Comparison of ENCODE assay signal across 17 cellular contexts in genomic region chr1:114320586-114320985, GRCh38.
DNase-seq lines count a peak whose midpoint lies in the region; ATAC-seq, FAIRE-seq and TF ChIP-seq lines count a peak whose summit lies in the region.
"Had no signal": no experiment of that assay in that cellular context is flagged by ENCODE, and none has a peak within 500 bp of the region (broad histone marks: within the 10 kb centered on the region; RNA-seq: fewer than 3 reads in every experiment).

No MANE protein-coding gene starts in this region.

- H3K27ac ChIP-seq in breast epithelium (no peak overlapping the region), upper lobe of right lung (no peak overlapping the region)
- H3K27ac ChIP-seq: neutrophil, SK-N-MC had no signal

- H3K27ac Mint-ChIP-seq in MCF 10A (ENCODE audit: low read depth, unreplicated experiment) (no peak overlapping the region), type B pancreatic cell (no peak overlapping the region)

- CTCF ChIA-PET in MCF 10A (lab: Yijun Ruan, JAX) = no interaction called here

- no peaks in the 10 kb centered on the region for H3K4me1 ChIP-seq in breast epithelium
- H3K4me1 ChIP-seq in adipocyte (ENCODE audit: control insufficient read depth, insufficient read depth, low read length) = peaks cover 29% of the 10 kb centered on the region
- H3K4me1 ChIP-seq in upper lobe of right lung = no peaks in the 10 kb centered on the region

- no peaks in the 10 kb centered on the region for H3K36me3 Mint-ChIP-seq in MCF 10A (ENCODE audit: insufficient read depth, unreplicated experiment)
- H3K36me3 Mint-ChIP-seq in type B pancreatic cell = no peaks in the 10 kb centered on the region

- H3K9me3 ChIP-seq in breast epithelium (no peaks in the 10 kb centered on the region), adipocyte (ENCODE audit: control insufficient read depth, low read length) (no peaks in the 10 kb centered on the region), upper lobe of right lung (no peaks in the 10 kb centered on the region)
- H3K9me3 ChIP-seq: neutrophil had no signal

- intact Hi-C loops in MCF 10A (cut with micrococcal nuclease) (no loop called here), breast epithelium (cut with DNase I; ENCODE audit: low total_unique reads) (no loop called here), upper lobe of right lung (cut with DNase I) (no loop called here)

- POLR2A ChIA-PET in MCF 10A (lab: Yijun Ruan, JAX) = no interaction called here

- H3K36me3 ChIP-seq in breast epithelium = no peaks in the 10 kb centered on the region
- no peaks in the 10 kb centered on the region for H3K36me3 ChIP-seq in adipocyte (ENCODE audit: control insufficient read depth, insufficient read depth, low read length, severe bottlenecking)
- H3K36me3 ChIP-seq in upper lobe of right lung = no peaks in the 10 kb centered on the region
- H3K36me3 ChIP-seq: neutrophil had no signal

- DNase-seq in MCF 10A (ENCODE audit: unreplicated experiment) (peak; percentile 7), breast epithelium (ENCODE audit: low spot score in 2 of 2) (no peak), adipocyte (ENCODE audit: low read depth) (peak; percentile 54), fibroblast of the conjunctiva (ENCODE audit: low read depth) (peak; percentile 12), urothelium cell line (ENCODE audit: low spot score) (peak; percentile 71), upper lobe of right lung (no peak), type B pancreatic cell (ENCODE audit: extremely low spot score, unreplicated experiment) (no peak), NCI-H82 treated with DMSO at 0.1 percent for 48 hours (lab: John Stamatoyannopoulos, UW; ENCODE audit: unreplicated experiment) (no peak)
- DNase-seq: 8988T; activated CD8-positive, alpha-beta memory T cell treated with anti-CD3 and anti-CD28 coated beads for 24 hours; mesendoderm; MM.1S; NK-92 treated with Interleukin-12 subunit alpha and Interleukin-12 subunit beta, amount 100 ng/mL, for 24 hours had no signal

- peaks cover 5% of the 10 kb centered on the region for H3K4me1 Mint-ChIP-seq in MCF 10A (ENCODE audit: insufficient read depth, unreplicated experiment)
- no peaks in the 10 kb centered on the region for H3K4me1 Mint-ChIP-seq in type B pancreatic cell (ENCODE audit: unreplicated experiment)

- H3K27me3 Mint-ChIP-seq in MCF 10A (ENCODE audit: insufficient read depth, unreplicated experiment) (no peaks in the 10 kb centered on the region), type B pancreatic cell (no peaks in the 10 kb centered on the region)

- TF ChIP-seq POLR2A in breast epithelium (IDR thresholded peaks at IDR 0.05) = no peak

- no peak for FAIRE-seq in urothelium cell line (lab: Jason Lieb, UNC)

- no peak overlapping the region for H3K9ac ChIP-seq in adipocyte (ENCODE audit: low read length)

- no TSS peak for BruUV-seq in MCF 10A (replicated peaks; lab: Mats Ljungman, UMichigan)

- H3K4me3 ChIP-seq in breast epithelium = no peak overlapping the region
- H3K4me3 ChIP-seq in adipocyte (ENCODE audit: low read length) = no peak overlapping the region
- no peak overlapping the region for H3K4me3 ChIP-seq in upper lobe of right lung
- H3K4me3 ChIP-seq: SK-N-MC had no signal

- H3K9me3 Mint-ChIP-seq in MCF 10A (ENCODE audit: unreplicated experiment) = no peaks in the 10 kb centered on the region
- no peaks in the 10 kb centered on the region for H3K9me3 Mint-ChIP-seq in type B pancreatic cell

- TF ChIP-seq CTCF in MCF 10A (IDR thresholded peaks at IDR 0.05; ENCODE audit: unreplicated experiment) (no peak), breast epithelium (IDR thresholded peaks at IDR 0.05) (no peak), upper lobe of right lung (IDR thresholded peaks at IDR 0.05) (no peak), type B pancreatic cell (conservative IDR thresholded peaks at IDR 0.05) (no peak)

- ATAC-seq in upper lobe of right lung = no peak
- ATAC-seq: esophagus mucosa, HCT116 had no signal

- H3K27me3 ChIP-seq in breast epithelium = no peaks in the 10 kb centered on the region
- H3K27me3 ChIP-seq in adipocyte (replicated peaks; ENCODE audit: control insufficient read depth, insufficient read depth, low read length) = no peaks in the 10 kb centered on the region
- no peaks in the 10 kb centered on the region for H3K27me3 ChIP-seq in upper lobe of right lung

- H3K4me3 Mint-ChIP-seq in MCF 10A (ENCODE audit: unreplicated experiment) = no peak overlapping the region
- H3K4me3 Mint-ChIP-seq in type B pancreatic cell = no peak overlapping the region

Comparison
In these comparisons a context has a peak if more than half of its experiments do, and no peak if none do; other contexts are left out.
1. DNase-seq: peak in MCF 10A (single experiment), adipocyte (single experiment), fibroblast of the conjunctiva (single experiment) and urothelium cell line (single experiment); none in breast epithelium (0 of 2), upper lobe of right lung (single experiment), type B pancreatic cell (single experiment) and NCI-H82 treated with DMSO at 0.1 percent for 48 hours (single experiment).